1 cellular context compared by ENCODE assay signal in the genomic region with DNA sequence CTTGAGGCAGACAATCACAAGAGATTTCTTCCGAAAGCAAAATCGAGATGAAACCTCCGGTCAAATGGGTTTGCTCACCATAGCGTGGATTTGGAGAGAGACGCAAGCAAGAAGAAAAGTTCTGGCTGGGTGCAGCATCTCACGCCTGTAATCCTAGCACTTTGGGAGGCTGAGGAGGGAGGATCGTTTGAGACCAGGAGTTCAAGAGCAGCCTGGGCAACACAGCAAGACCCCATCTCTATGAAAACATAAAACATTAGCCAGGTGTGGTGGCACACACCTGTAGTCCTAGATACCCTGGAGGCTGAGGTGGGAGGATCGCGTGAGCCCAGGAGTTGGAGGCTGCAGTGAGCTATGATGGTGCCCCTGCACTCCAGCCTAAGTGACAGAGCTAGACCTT.
TF ChIP-seq lines count a peak whose summit lies in the region.

No MANE protein-coding gene starts in this region.

TF ChIP-seq in GM23338, 12 proteins besides CTCF, POLR2A, EP300 and RAD21 (continued from another document):
- TF ChIP-seq, protein P1, sequence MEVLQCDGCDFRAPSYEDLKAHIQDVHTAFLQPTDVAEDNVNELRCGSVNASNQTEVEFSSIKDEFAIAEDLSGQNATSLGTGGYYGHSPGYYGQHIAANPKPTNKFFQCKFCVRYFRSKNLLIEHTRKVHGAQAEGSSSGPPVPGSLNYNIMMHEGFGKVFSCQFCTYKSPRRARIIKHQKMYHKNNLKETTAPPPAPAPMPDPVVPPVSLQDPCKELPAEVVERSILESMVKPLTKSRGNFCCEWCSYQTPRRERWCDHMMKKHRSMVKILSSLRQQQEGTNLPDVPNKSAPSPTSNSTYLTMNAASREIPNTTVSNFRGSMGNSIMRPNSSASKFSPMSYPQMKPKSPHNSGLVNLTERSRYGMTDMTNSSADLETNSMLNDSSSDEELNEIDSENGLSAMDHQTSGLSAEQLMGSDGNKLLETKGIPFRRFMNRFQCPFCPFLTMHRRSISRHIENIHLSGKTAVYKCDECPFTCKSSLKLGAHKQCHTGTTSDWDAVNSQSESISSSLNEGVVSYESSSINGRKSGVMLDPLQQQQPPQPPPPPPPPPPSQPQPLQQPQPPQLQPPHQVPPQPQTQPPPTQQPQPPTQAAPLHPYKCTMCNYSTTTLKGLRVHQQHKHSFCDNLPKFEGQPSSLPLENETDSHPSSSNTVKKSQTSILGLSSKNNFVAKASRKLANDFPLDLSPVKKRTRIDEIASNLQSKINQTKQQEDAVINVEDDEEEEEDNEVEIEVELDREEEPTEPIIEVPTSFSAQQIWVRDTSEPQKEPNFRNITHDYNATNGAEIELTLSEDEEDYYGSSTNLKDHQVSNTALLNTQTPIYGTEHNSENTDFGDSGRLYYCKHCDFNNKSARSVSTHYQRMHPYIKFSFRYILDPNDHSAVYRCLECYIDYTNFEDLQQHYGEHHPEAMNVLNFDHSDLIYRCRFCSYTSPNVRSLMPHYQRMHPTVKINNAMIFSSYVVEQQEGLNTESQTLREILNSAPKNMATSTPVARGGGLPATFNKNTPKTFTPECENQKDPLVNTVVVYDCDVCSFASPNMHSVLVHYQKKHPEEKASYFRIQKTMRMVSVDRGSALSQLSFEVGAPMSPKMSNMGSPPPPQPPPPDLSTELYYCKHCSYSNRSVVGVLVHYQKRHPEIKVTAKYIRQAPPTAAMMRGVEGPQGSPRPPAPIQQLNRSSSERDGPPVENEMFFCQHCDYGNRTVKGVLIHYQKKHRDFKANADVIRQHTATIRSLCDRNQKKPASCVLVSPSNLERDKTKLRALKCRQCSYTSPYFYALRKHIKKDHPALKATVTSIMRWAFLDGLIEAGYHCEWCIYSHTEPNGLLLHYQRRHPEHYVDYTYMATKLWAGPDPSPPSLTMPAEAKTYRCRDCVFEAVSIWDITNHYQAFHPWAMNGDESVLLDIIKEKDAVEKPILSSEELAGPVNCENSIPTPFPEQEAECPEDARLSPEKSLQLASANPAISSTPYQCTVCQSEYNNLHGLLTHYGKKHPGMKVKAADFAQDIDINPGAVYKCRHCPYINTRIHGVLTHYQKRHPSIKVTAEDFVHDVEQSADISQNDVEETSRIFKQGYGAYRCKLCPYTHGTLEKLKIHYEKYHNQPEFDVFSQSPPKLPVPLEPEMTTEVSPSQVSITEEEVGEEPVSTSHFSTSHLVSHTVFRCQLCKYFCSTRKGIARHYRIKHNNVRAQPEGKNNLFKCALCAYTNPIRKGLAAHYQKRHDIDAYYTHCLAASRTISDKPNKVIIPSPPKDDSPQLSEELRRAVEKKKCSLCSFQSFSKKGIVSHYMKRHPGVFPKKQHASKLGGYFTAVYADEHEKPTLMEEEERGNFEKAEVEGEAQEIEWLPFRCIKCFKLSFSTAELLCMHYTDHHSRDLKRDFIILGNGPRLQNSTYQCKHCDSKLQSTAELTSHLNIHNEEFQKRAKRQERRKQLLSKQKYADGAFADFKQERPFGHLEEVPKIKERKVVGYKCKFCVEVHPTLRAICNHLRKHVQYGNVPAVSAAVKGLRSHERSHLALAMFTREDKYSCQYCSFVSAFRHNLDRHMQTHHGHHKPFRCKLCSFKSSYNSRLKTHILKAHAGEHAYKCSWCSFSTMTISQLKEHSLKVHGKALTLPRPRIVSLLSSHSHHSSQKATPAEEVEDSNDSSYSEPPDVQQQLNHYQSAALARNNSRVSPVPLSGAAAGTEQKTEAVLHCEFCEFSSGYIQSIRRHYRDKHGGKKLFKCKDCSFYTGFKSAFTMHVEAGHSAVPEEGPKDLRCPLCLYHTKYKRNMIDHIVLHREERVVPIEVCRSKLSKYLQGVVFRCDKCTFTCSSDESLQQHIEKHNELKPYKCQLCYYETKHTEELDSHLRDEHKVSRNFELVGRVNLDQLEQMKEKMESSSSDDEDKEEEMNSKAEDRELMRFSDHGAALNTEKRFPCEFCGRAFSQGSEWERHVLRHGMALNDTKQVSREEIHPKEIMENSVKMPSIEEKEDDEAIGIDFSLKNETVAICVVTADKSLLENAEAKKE (CRISPR knock-in tag; IDR thresholded peaks at IDR 0.05): no peak
- no peak for TF ChIP-seq ZNF114 (CRISPR knock-in tag; IDR thresholded peaks at IDR 0.05)
- TF ChIP-seq EZH2 (IDR thresholded peaks at IDR 0.05; ENCODE audit: low read depth, unreplicated experiment): no peak
- TF ChIP-seq ZNF331 (CRISPR knock-in tag; IDR thresholded peaks at IDR 0.05; ENCODE audit: low read depth): no peak
- TF ChIP-seq POLR2AphosphoS5 (IDR thresholded peaks at IDR 0.05; ENCODE audit: low read depth): no peak
- TF ChIP-seq STAT1 (IDR thresholded peaks at IDR 0.05; ENCODE audit: unreplicated experiment): no peak
- no peak for TF ChIP-seq JUNB (IDR thresholded peaks at IDR 0.05; ENCODE audit: unreplicated experiment)
- TF ChIP-seq, protein P2, sequence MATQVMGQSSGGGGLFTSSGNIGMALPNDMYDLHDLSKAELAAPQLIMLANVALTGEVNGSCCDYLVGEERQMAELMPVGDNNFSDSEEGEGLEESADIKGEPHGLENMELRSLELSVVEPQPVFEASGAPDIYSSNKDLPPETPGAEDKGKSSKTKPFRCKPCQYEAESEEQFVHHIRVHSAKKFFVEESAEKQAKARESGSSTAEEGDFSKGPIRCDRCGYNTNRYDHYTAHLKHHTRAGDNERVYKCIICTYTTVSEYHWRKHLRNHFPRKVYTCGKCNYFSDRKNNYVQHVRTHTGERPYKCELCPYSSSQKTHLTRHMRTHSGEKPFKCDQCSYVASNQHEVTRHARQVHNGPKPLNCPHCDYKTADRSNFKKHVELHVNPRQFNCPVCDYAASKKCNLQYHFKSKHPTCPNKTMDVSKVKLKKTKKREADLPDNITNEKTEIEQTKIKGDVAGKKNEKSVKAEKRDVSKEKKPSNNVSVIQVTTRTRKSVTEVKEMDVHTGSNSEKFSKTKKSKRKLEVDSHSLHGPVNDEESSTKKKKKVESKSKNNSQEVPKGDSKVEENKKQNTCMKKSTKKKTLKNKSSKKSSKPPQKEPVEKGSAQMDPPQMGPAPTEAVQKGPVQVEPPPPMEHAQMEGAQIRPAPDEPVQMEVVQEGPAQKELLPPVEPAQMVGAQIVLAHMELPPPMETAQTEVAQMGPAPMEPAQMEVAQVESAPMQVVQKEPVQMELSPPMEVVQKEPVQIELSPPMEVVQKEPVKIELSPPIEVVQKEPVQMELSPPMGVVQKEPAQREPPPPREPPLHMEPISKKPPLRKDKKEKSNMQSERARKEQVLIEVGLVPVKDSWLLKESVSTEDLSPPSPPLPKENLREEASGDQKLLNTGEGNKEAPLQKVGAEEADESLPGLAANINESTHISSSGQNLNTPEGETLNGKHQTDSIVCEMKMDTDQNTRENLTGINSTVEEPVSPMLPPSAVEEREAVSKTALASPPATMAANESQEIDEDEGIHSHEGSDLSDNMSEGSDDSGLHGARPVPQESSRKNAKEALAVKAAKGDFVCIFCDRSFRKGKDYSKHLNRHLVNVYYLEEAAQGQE (IDR thresholded peaks at IDR 0.05; ENCODE audit: unreplicated experiment): no peak
- TF ChIP-seq CREB1 (CRISPR knock-in tag; IDR thresholded peaks at IDR 0.05; ENCODE audit: low read depth): no peak
